8 cellular contexts compared by ENCODE assay signal in the genomic region with DNA sequence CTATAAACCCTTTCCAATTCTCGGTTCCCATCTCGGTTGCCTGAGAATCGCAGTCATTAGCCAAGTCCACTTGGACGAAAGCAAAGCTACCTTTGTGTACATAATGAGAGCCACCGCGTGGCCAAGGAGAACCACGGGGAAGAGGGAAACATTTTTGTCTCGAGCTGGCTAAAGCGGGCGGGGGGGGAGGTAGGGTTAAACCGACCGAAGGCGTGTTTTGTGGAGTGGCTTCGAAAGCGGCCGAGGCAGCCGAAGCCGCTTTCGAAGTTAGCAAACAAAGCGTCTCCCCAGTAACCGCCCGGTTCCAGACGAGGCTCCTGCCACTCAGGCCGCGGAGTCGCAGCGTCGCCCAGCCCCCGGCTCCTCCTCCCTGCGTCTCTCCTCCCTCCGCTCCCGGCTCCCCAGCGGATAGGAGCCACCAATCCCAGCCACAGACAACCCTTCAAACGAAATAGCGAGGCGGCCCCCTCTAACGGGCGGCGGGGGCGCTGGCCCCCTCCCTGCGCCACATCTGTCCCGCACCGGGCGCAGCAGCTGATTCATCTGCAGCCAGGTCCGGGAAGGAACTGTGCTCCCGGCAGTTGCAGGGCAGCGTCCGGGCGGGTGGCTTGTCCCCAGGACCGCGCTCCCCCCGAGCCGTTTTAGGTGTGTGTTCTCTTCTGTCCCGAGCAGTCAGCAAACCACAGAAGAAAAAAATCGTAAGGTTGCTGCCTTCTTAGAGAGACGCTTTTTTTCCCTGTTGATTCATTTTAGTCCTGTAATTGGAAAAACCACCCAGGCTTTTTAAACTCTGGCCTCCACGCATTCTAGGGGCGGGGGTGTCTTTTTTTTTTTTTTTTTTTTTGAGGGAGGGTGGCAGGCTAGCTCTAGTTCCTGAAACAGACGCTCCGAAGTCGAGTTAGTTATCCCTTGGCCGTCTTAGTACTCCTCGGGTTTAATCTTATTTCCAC. TPM values are rescaled to one million over a fixed set of nuclear protein-coding genes. Genes with fewer than 3 reads are reported as not detected.
DNase-seq lines count a peak whose midpoint lies in the region; ATAC-seq and TF ChIP-seq lines count a peak whose summit lies in the region.

No MANE protein-coding gene starts in this region.

- H3K4me1 ChIP-seq in adipocyte (ENCODE audit: control insufficient read depth, insufficient read depth, low read length) (peaks cover 22% of the 10 kb centered on the region), heart right ventricle (peaks cover 0 to 29% (median 17%) of the 10 kb centered on the region in 9 donors)

- H3F3A ChIP-seq in SU-DHL-6 (ENCODE audit: insufficient read depth) = no peaks in the 10 kb centered on the region

- H3K79me2 ChIP-seq in SU-DHL-6 (ENCODE audit: insufficient read depth, low read length) = no peaks in the 10 kb centered on the region

- peak; percentile 70 for ATAC-seq in HG02763 (IDR thresholded peaks at IDR 0.05; ENCODE audit: unreplicated experiment)
- ATAC-seq in heart right ventricle = peak; percentile 79 to 91 (median 86)

- no peaks in the 10 kb centered on the region for H3K9me2 ChIP-seq in SU-DHL-6 (replicated peaks; ENCODE audit: insufficient read depth, low read length)

- H3K27me3 ChIP-seq in SU-DHL-6 (ENCODE audit: low read length) (no peaks in the 10 kb centered on the region), adipocyte (replicated peaks; ENCODE audit: control insufficient read depth, insufficient read depth, low read length) (no peaks in the 10 kb centered on the region), heart right ventricle (no peaks in the 10 kb centered on the region)

- H3K9me3 ChIP-seq in SU-DHL-6 (ENCODE audit: insufficient read depth, low read length) = no peaks in the 10 kb centered on the region
- H3K9me3 ChIP-seq in adipocyte (ENCODE audit: control insufficient read depth, low read length) = no peaks in the 10 kb centered on the region
- no peaks in the 10 kb centered on the region for H3K9me3 ChIP-seq in heart right ventricle

- DNase-seq in NCI-H128 (lab: John Stamatoyannopoulos, UW; ENCODE audit: unreplicated experiment) (peak; percentile 96), adipocyte (ENCODE audit: low read depth) (peak; percentile 99), heart right ventricle (peak; percentile 94 to 96), posterior vena cava (ENCODE audit: low spot score) (peak; percentile 98), ureter (ENCODE audit: low spot score) (peak; percentile 96)

- no peaks in the 10 kb centered on the region for H4K20me1 ChIP-seq in SU-DHL-6 (ENCODE audit: low read depth, low read length)

- 0% methylated on average over 63 of the region's 63 CpGs for WGBS in heart right ventricle, 2 donors

- peak overlapping the region; percentile 60 for H3K9ac ChIP-seq in SU-DHL-6 (ENCODE audit: low read length)
- peak overlapping the region; percentile 99 for H3K9ac ChIP-seq in adipocyte (ENCODE audit: low read length)

- H3K36me3 ChIP-seq in SU-DHL-6 (ENCODE audit: low read length) (no peaks in the 10 kb centered on the region), adipocyte (ENCODE audit: control insufficient read depth, insufficient read depth, low read length, severe bottlenecking) (no peaks in the 10 kb centered on the region), heart right ventricle (no peaks in the 10 kb centered on the region)

- peak overlapping the region; percentile 76 for H2AFZ ChIP-seq in SU-DHL-6 (ENCODE audit: low read depth, low read length, severe bottlenecking)

- TF ChIP-seq CTCF in GM12875 (IDR thresholded peaks at IDR 0.05; ENCODE audit: borderline replicate concordance, insufficient read depth, low read depth, low read length) = no peak
- no peak for TF ChIP-seq CTCF in SU-DHL-6 (IDR thresholded peaks at IDR 0.05; ENCODE audit: insufficient read depth, low read length, poor library complexity, severe bottlenecking)
- TF ChIP-seq CTCF in heart right ventricle (IDR thresholded peaks at IDR 0.05) = peak in 3 of 9 donors; percentile 3 to 22 (median 6)

- H3K4me3 ChIP-seq in GM12875 (ENCODE audit: low read depth, low read length) (peak overlapping the region; percentile 54), SU-DHL-6 (ENCODE audit: insufficient read depth, low read length, poor library complexity, severe bottlenecking) (peak overlapping the region; percentile 58), adipocyte (ENCODE audit: low read length) (peak overlapping the region; percentile 96), heart right ventricle (peak overlapping the region; percentile 62 to 97 (median 81))

- peak overlapping the region; percentile 91 for H3K4me2 ChIP-seq in SU-DHL-6 (ENCODE audit: low read depth, low read length, poor library complexity, severe bottlenecking)

- intact Hi-C loops in heart right ventricle (cut with DNase I) = loop anchor here in 8 of 10 donors (2.0 to 10.0 kb wide), 6 partner anchors 139 to 547 kb away; no protein-coding TSS in a partner anchor
- intact Hi-C loops in posterior vena cava (cut with DNase I) = no loop called here

- H3K27ac ChIP-seq in SU-DHL-6 (ENCODE audit: low read depth, low read length) (0 out of 2 replicates have a peak overlapping the region, but pooled peaks have one; percentile 21), heart right ventricle (peak overlapping the region; percentile 87 to 100 (median 97))

RNA-seq across cellular contexts. Expression of a gene that starts 1.8 kb away (rescaled TPM):
- 10 to 100 TPM in 3 of 10 donors, 1 to 10 TPM in 7; 4.9 to 22.2 (median 7.9) TPM for total RNA-seq in heart right ventricle
- polyA plus RNA-seq in heart right ventricle = 10 to 100 TPM; 19.8 to 29.0 TPM
- 10 to 100 TPM; 25.9 to 30.0 TPM for total RNA-seq in posterior vena cava
- total RNA-seq in ureter = 64.0 TPM

Comparison
In these comparisons a context has a peak if more than half of its experiments do, and no peak if none do; other contexts are left out.
1. Peak in every context shown above with its lines: DNase-seq, ATAC-seq, H3K4me3 ChIP-seq and H3K27ac ChIP-seq.
2. intact Hi-C loops: an anchor here in heart right ventricle (2.0 to 10.0 kb wide); none called in posterior vena cava.